13 cellular contexts compared by ENCODE assay signal in the genomic region with DNA sequence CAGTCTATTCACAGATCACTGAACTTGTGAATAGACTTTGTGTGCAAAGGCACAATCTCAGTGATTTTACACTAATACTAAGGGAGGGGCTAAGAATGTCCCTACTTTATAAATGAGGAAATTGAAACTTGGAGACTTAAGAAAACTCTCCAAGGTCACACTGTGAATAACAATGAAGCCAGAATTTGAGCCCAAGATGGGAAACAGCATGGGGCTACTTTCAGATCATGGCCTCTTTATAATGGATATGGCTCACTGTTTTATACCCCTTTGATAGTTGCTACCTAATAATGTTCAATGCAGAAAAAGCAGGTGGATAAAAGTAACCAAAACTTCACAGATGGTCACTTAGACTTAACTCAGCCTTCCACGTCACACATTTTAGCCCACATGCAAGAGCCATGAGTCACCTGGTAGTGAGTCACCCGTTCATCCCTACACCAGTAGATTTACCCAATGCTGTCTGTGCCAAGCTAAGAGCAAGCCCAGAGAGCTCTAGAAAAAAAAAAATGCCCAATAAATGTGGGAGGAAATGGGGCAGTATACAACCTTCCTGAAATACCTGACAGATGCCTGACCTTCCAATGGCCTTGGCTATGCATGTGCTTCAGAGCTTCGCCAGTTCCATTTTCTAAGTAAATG.
DNase-seq lines count a peak whose midpoint lies in the region; TF ChIP-seq lines count a peak whose summit lies in the region.
"Had no signal": no experiment of that assay in that cellular context is flagged by ENCODE, and none has a peak within 500 bp of the region (broad histone marks: within the 10 kb centered on the region; RNA-seq: fewer than 3 reads in every experiment).

No MANE protein-coding gene starts in this region.

- POLR2A ChIA-PET in A673 (lab: Charles Lee; ENCODE audit: low non-redundant PET) = no interaction called here

- DNase-seq in A673 (ENCODE audit: low spot score) = peak; percentile 3
- peak; percentile 34 for DNase-seq in HT-29 (ENCODE audit: low spot score)
- peak; percentile 48 to 82 for DNase-seq in SW 1271 (lab: John Stamatoyannopoulos, UW)
- peak; percentile 12 for DNase-seq in kidney epithelial cell (ENCODE audit: low read depth)
- DNase-seq in dermis blood vessel endothelial cell = no peak
- no peak for DNase-seq in NCI-H526 treated with DMSO at 0.1 percent for 48 hours (lab: John Stamatoyannopoulos, UW)
- DNase-seq in activated T-cell treated with anti-CD3 and anti-CD28 coated beads for 4 hours = no peak
- no peak for DNase-seq in T-helper 2 cell
- DNase-seq: activated naive CD4-positive, alpha-beta T cell treated with anti-CD3 and anti-CD28 coated beads, Interleukin-2, amount 50 U/mL, for 16 hours; NCI-H1436; NCI-H69; SIG-M5; thyroid gland had no signal

- no TSS peak for BruUV-seq in A673 (replicated peaks; lab: Mats Ljungman, UMichigan)

- CTCF ChIA-PET in A673 (lab: Charles Lee) = no interaction called here

- TF ChIP-seq CTCF in A673 (conservative IDR thresholded peaks at IDR 0.05; ENCODE audit: low read depth, low read length) = no peak
- no peak for TF ChIP-seq CTCF in kidney epithelial cell (IDR thresholded peaks at IDR 0.05; ENCODE audit: insufficient read depth, low read length, poor library complexity, severe bottlenecking)

- intact Hi-C loops in A673 (cut with micrococcal nuclease; ENCODE audit: unreplicated experiment) = no loop called here

- H3K36me3 ChIP-seq in A673 (ENCODE audit: insufficient read depth, low read length, poor library complexity, severe bottlenecking) (no peaks in the 10 kb centered on the region), kidney epithelial cell (ENCODE audit: control insufficient read depth, insufficient read depth, low read length) (no peaks in the 10 kb centered on the region)
- H3K36me3 ChIP-seq: thyroid gland had no signal

- H3K4me3 ChIP-seq in A673 (ENCODE audit: low read depth, low read length, poor library complexity, severe bottlenecking) (no peak overlapping the region), kidney epithelial cell (ENCODE audit: low read depth, low read length) (no peak overlapping the region)
- H3K4me3 ChIP-seq: thyroid gland had no signal

- H3K27me3 ChIP-seq in A673 (replicated peaks; ENCODE audit: insufficient read depth, low read depth, low read length, poor library complexity) (no peaks in the 10 kb centered on the region), kidney epithelial cell (ENCODE audit: control insufficient read depth, insufficient read depth, low read length) (no peaks in the 10 kb centered on the region)
- H3K27me3 ChIP-seq: thyroid gland had no signal

- no peaks in the 10 kb centered on the region for H3K9me3 ChIP-seq in A673 (ENCODE audit: low read depth, low read length, poor library complexity, severe bottlenecking)
- H3K9me3 ChIP-seq: thyroid gland had no signal

- H3K27ac ChIP-seq in A673 (ENCODE audit: low read depth, low read length, poor library complexity, severe bottlenecking) = no peak overlapping the region
- H3K27ac ChIP-seq: thyroid gland had no signal

- H3K4me1 ChIP-seq in A673 (ENCODE audit: insufficient read depth, low read length, poor library complexity, severe bottlenecking) = no peaks in the 10 kb centered on the region
- H3K4me1 ChIP-seq: thyroid gland had no signal

Comparison
In these comparisons a context has a peak if more than half of its experiments do, and no peak if none do; other contexts are left out.
1. DNase-seq: peak in A673 (single experiment), HT-29 (single experiment), SW 1271 (2 of 2) and kidney epithelial cell (single experiment); none in dermis blood vessel endothelial cell (single experiment), NCI-H526 treated with DMSO at 0.1 percent for 48 hours (single experiment), activated T-cell treated with anti-CD3 and anti-CD28 coated beads for 4 hours (single experiment) and T-helper 2 cell (0 of 5).